19 cellular contexts compared by ENCODE assay signal in genomic region chr7:157827863-157828160, GRCh38.
"Had no signal": no experiment of that assay in that cellular context is flagged by ENCODE, and none has a peak within 500 bp of the region (broad histone marks: within the 10 kb centered on the region; RNA-seq: fewer than 3 reads in every experiment).

No MANE protein-coding gene starts in this region.

- H3K27me3 Mint-ChIP-seq: memory B cell; natural killer cell treated with Interleukin-12 subunit alpha and Interleukin-12 subunit beta and Interleukin-15 and Interleukin-18, amount 100 ng/mL, for 72 hours had no signal

- H3K27ac ChIP-seq: dorsolateral prefrontal cortex, parathyroid adenoma, prostate gland, right atrium auricular region, testis, tibial artery had no signal

- H3K27me3 ChIP-seq: right atrium auricular region, testis, tibial artery had no signal

- DNase-seq: effector CD4-positive, alpha-beta T cell; hypothalamus; stimulated activated CD4-positive, alpha-beta T cell treated with anti-CD3 and anti-CD28 coated beads, Interleukin-12 subunit alpha, Interleukin-12 subunit beta, amount 100 ng/mL, for 4 hours; stimulated activated naive CD4-positive, alpha-beta T cell treated with Interleukin-2 at 50 U/mL for 16 hours; substantia nigra; testis; tibial artery had no signal

- H3K27ac Mint-ChIP-seq: memory B cell; natural killer cell treated with Interleukin-12 subunit alpha and Interleukin-12 subunit beta and Interleukin-15 and Interleukin-18, amount 100 ng/mL, for 72 hours; stimulated activated effector memory CD8-positive, alpha-beta T cell treated with anti-CD3 and anti-CD28 coated beads, Interleukin-12 subunit alpha, Interleukin-12 subunit beta, amount 100 ng/mL, for 72 hours; type B pancreatic cell had no signal

- H3K36me3 Mint-ChIP-seq: memory B cell; natural killer cell treated with Interleukin-12 subunit alpha and Interleukin-12 subunit beta and Interleukin-15 and Interleukin-18, amount 100 ng/mL, for 72 hours; stimulated activated effector memory CD8-positive, alpha-beta T cell treated with anti-CD3 and anti-CD28 coated beads, Interleukin-12 subunit alpha, Interleukin-12 subunit beta, amount 100 ng/mL, for 72 hours; type B pancreatic cell had no signal

- H3K4me3 ChIP-seq: dorsolateral prefrontal cortex, lung, prostate gland, right atrium auricular region, smooth muscle cell, testis, tibial artery had no signal

- H3K9me3 ChIP-seq: prostate gland, right atrium auricular region, testis had no signal

- H3K9me3 Mint-ChIP-seq: natural killer cell treated with Interleukin-12 subunit alpha and Interleukin-12 subunit beta and Interleukin-15 and Interleukin-18, amount 100 ng/mL, for 72 hours; neural crest cell; stimulated activated effector memory CD8-positive, alpha-beta T cell treated with anti-CD3 and anti-CD28 coated beads, Interleukin-12 subunit alpha, Interleukin-12 subunit beta, amount 100 ng/mL, for 72 hours; type B pancreatic cell had no signal

- H3K4me3 Mint-ChIP-seq: memory B cell; natural killer cell treated with Interleukin-12 subunit alpha and Interleukin-12 subunit beta and Interleukin-15 and Interleukin-18, amount 100 ng/mL, for 72 hours; neural crest cell; stimulated activated effector memory CD8-positive, alpha-beta T cell treated with anti-CD3 and anti-CD28 coated beads, Interleukin-12 subunit alpha, Interleukin-12 subunit beta, amount 100 ng/mL, for 72 hours; type B pancreatic cell had no signal

- H3K36me3 ChIP-seq: prostate gland, right atrium auricular region, tibial artery had no signal

- H3K4me1 ChIP-seq: parathyroid adenoma, prostate gland, right atrium auricular region, testis, tibial artery had no signal

- ATAC-seq: natural killer cell treated with Interleukin-12 subunit alpha and Interleukin-12 subunit beta and Interleukin-15 and Interleukin-18, amount 100 ng/mL, for 72 hours; sciatic nerve; stimulated activated effector memory CD8-positive, alpha-beta T cell treated with anti-CD3 and anti-CD28 coated beads, Interleukin-12 subunit alpha, Interleukin-12 subunit beta, amount 100 ng/mL, for 72 hours had no signal

- H3K4me1 Mint-ChIP-seq: memory B cell; stimulated activated effector memory CD8-positive, alpha-beta T cell treated with anti-CD3 and anti-CD28 coated beads, Interleukin-12 subunit alpha, Interleukin-12 subunit beta, amount 100 ng/mL, for 72 hours had no signal
